In the genomic region with DNA sequence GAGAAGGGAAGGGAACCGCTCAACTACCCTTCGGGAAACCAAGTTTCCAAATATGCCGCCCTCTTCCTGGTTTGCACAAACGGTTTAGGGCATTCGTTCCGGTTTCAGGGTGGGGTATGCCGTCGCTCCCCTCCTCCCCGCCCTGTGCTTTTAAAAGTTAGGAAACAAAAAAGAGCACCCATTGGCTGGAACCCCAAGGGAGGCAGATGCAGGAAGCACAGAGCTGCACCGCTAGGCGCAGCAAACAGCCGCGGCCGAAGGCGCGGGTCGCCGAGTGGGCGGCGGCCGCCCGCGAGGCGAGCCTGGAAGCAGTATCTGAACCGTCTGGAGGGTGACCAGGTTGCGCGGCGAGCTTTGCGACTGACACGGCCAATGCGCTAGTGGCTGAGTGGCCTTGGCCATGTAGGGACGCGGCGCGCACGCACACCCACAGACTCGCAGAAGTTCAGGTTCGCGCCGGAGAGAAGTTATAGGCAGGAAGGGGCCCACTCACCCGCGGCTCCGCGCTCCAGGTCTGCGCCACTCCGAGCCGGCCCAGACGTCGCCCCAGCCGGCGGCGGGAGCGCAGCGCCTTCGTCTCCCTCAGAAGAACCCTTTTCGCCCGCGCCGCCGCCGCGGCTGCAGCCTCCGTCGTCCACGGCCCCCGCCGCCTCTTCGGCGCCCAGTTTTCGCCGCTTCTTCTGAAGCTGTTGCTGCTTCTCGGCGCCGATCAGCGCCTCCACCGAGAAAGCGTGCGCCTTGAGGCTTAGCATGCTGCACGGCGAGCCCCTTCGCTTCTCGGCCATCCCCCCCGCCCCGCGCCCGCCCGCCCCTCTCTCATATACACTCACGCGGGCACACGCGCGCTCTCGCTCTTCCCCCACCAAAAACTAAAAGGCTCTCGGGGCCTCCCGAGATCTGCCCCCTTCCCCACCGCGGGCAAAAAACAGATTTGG, we compare ENCODE assay signal across 8 cellular contexts. TPM values are rescaled to one million over a fixed set of nuclear protein-coding genes. Genes with fewer than 3 reads are reported as not detected.
DNase-seq lines count a peak whose midpoint lies in the region; ATAC-seq and TF ChIP-seq lines count a peak whose summit lies in the region.

No MANE protein-coding gene starts in this region.

- H3K36me3 ChIP-seq in hepatocyte (replicated peaks; ENCODE audit: insufficient read depth, low read depth) (no peaks in the 10 kb centered on the region), skeletal muscle satellite cell (ENCODE audit: insufficient read depth, low read length) (peaks cover 5% of the 10 kb centered on the region)

- H3K9me2 ChIP-seq in hepatocyte (replicated peaks; ENCODE audit: insufficient read depth): no peaks in the 10 kb centered on the region

- H3K79me2 ChIP-seq in hepatocyte: no peaks in the 10 kb centered on the region

- H3K4me2 ChIP-seq in hepatocyte: peak overlapping the region; percentile 89
- H3K4me2 ChIP-seq in skeletal muscle satellite cell (ENCODE audit: low read length): peak overlapping the region; percentile 89

- DNase-seq in NCI-H82 (lab: John Stamatoyannopoulos, UW) (peak; percentile 29), NCI-H82 treated with DMSO at 0.1 percent for 48 hours (lab: John Stamatoyannopoulos, UW; ENCODE audit: unreplicated experiment) (no peak), hepatocyte (ENCODE audit: low spot score) (peak; percentile 61), NK-92 (lab: John Stamatoyannopoulos, UW; ENCODE audit: unreplicated experiment) (no peak), NOMO-1 treated with dmso at 0.1 percent for 144 hours (lab: John Stamatoyannopoulos, UW; ENCODE audit: unreplicated experiment) (no peak)
- no peak for DNase-seq in activated T-helper 1 cell treated with anti-CD3 and anti-CD28 coated beads, Interleukin-12 subunit alpha, Interleukin-12 subunit beta, Interleukin-2, Interleukin-4 antibody, amounts not matched to agents 30 ng/mL and 10 ng/mL and 1 ng/mL, durations not matched to agents 14 hours and 24 hours and 36 hours (ENCODE audit: low spot score)

- H3K4me1 ChIP-seq in hepatocyte (ENCODE audit: insufficient read depth): peaks cover 4% of the 10 kb centered on the region
- H3K4me1 ChIP-seq in skeletal muscle satellite cell (ENCODE audit: control insufficient read depth, insufficient read depth, low read length): peaks cover 19% of the 10 kb centered on the region

- peak overlapping the region; percentile 31 for H2AFZ ChIP-seq in hepatocyte

- intact Hi-C loops in activated T-helper 1 cell treated with anti-CD3 and anti-CD28 coated beads, Interleukin-12 subunit alpha, Interleukin-12 subunit beta, Interleukin-2, Interleukin-4 antibody, amounts not matched to agents 30 ng/mL and 10 ng/mL and 1 ng/mL, durations not matched to agents 14 hours and 24 hours and 36 hours (cut with micrococcal nuclease): loop anchor here (10.0 kb wide), 3 partner anchors 561 to 1059 kb away; a partner anchor contains a TSS

- H3K4me3 ChIP-seq in hepatocyte (peak overlapping the region; percentile 42), skeletal muscle satellite cell (ENCODE audit: low read length) (peak overlapping the region; percentile 83)

- no peaks in the 10 kb centered on the region for H3K9me3 ChIP-seq in hepatocyte (ENCODE audit: low read depth)
- no peaks in the 10 kb centered on the region for H3K9me3 ChIP-seq in skeletal muscle satellite cell (replicated peaks; ENCODE audit: low read length)

- H3K27ac ChIP-seq in hepatocyte: peak overlapping the region; percentile 12

- H3K27me3 ChIP-seq in hepatocyte (peaks cover 88% of the 10 kb centered on the region), skeletal muscle satellite cell (ENCODE audit: control insufficient read depth, insufficient read depth, low read length) (peaks cover 5% of the 10 kb centered on the region)

- no peak for TF ChIP-seq CTCF in hepatocyte (IDR thresholded peaks at IDR 0.05; ENCODE audit: poor library complexity)

- peaks cover 6% of the 10 kb centered on the region for H3K9me3 Mint-ChIP-seq in activated T-helper 1 cell treated with anti-CD3 and anti-CD28 coated beads, Interleukin-12 subunit alpha, Interleukin-12 subunit beta, Interleukin-2, Interleukin-4 antibody, amounts not matched to agents 30 ng/mL and 10 ng/mL and 1 ng/mL, durations not matched to agents 14 hours and 24 hours and 36 hours

- H3K36me3 Mint-ChIP-seq in activated T-helper 1 cell treated with anti-CD3 and anti-CD28 coated beads, Interleukin-12 subunit alpha, Interleukin-12 subunit beta, Interleukin-2, Interleukin-4 antibody, amounts not matched to agents 30 ng/mL and 10 ng/mL and 1 ng/mL, durations not matched to agents 14 hours and 24 hours and 36 hours (ENCODE audit: low read depth): peaks cover 5% of the 10 kb centered on the region

- peak overlapping the region; percentile 49 for H3K27ac Mint-ChIP-seq in activated T-helper 1 cell treated with anti-CD3 and anti-CD28 coated beads, Interleukin-12 subunit alpha, Interleukin-12 subunit beta, Interleukin-2, Interleukin-4 antibody, amounts not matched to agents 30 ng/mL and 10 ng/mL and 1 ng/mL, durations not matched to agents 14 hours and 24 hours and 36 hours

- peaks cover 57% of the 10 kb centered on the region for H3K27me3 Mint-ChIP-seq in activated T-helper 1 cell treated with anti-CD3 and anti-CD28 coated beads, Interleukin-12 subunit alpha, Interleukin-12 subunit beta, Interleukin-2, Interleukin-4 antibody, amounts not matched to agents 30 ng/mL and 10 ng/mL and 1 ng/mL, durations not matched to agents 14 hours and 24 hours and 36 hours (ENCODE audit: insufficient read depth)

- H3K4me3 Mint-ChIP-seq in activated T-helper 1 cell treated with anti-CD3 and anti-CD28 coated beads, Interleukin-12 subunit alpha, Interleukin-12 subunit beta, Interleukin-2, Interleukin-4 antibody, amounts not matched to agents 30 ng/mL and 10 ng/mL and 1 ng/mL, durations not matched to agents 14 hours and 24 hours and 36 hours: peak overlapping the region; percentile 0

- WGBS in hepatocyte (ENCODE audit: low lambda C conversion rate, missing lambda C conversion rate): 1% methylated on average over 85 of the region's 97 CpGs

- H4K20me1 ChIP-seq in hepatocyte (ENCODE audit: insufficient read depth, poor library complexity, severe bottlenecking): no peaks in the 10 kb centered on the region

- ATAC-seq in GM18519 (IDR thresholded peaks at IDR 0.05; ENCODE audit: low FRiP score, unreplicated experiment): no peak

- peaks cover 6% of the 10 kb centered on the region for H3K4me1 Mint-ChIP-seq in activated T-helper 1 cell treated with anti-CD3 and anti-CD28 coated beads, Interleukin-12 subunit alpha, Interleukin-12 subunit beta, Interleukin-2, Interleukin-4 antibody, amounts not matched to agents 30 ng/mL and 10 ng/mL and 1 ng/mL, durations not matched to agents 14 hours and 24 hours and 36 hours (ENCODE audit: low read depth)

- peak overlapping the region; percentile 90 for H3K9ac ChIP-seq in skeletal muscle satellite cell (ENCODE audit: low read depth, low read length)

RNA-seq across cellular contexts. Expression of a gene that starts 0.7 kb away (rescaled TPM):
- total RNA-seq in activated T-helper 1 cell treated with anti-CD3 and anti-CD28 coated beads, Interleukin-12 subunit alpha, Interleukin-12 subunit beta, Interleukin-2, Interleukin-4 antibody, amounts not matched to agents 30 ng/mL and 10 ng/mL and 1 ng/mL, durations not matched to agents 14 hours and 24 hours and 36 hours: not detected in 2 replicates
- 1.3 and 2.0 TPM in 2 replicates for total RNA-seq in hepatocyte
- polyA plus RNA-seq in hepatocyte: 0.10 and 0.37 TPM in 2 replicates
- 28.9 and 29.3 TPM in 2 replicates for total RNA-seq in skeletal muscle satellite cell (2012; rRNA removed)

Comparison
In these comparisons a context has a peak if more than half of its experiments do, and no peak if none do; other contexts are left out.
1. DNase-seq: peak in NCI-H82 (single experiment) and hepatocyte (single experiment); none in NCI-H82 treated with DMSO at 0.1 percent for 48 hours (single experiment), activated T-helper 1 cell treated with anti-CD3 and anti-CD28 coated beads, Interleukin-12 subunit alpha, Interleukin-12 subunit beta, Interleukin-2, Interleukin-4 antibody, amounts not matched to agents 30 ng/mL and 10 ng/mL and 1 ng/mL, durations not matched to agents 14 hours and 24 hours and 36 hours (single experiment), NK-92 (single experiment) and NOMO-1 treated with dmso at 0.1 percent for 144 hours (single experiment).